ENCODE assay signal across 8 cellular contexts in genomic region chr5:134523543-134524136, GRCh38. TPM values are rescaled to one million over a fixed set of nuclear protein-coding genes. Genes with fewer than 3 reads are reported as not detected.
DNase-seq lines count a peak whose midpoint lies in the region; ATAC-seq and TF ChIP-seq lines count a peak whose summit lies in the region.

No MANE protein-coding gene starts in this region.

- no peaks in the 10 kb centered on the region for H3K9me3 Mint-ChIP-seq in naive thymus-derived CD8-positive, alpha-beta T cell

- no peak for ATAC-seq in naive thymus-derived CD8-positive, alpha-beta T cell
- ATAC-seq in HG03442 (IDR thresholded peaks at IDR 0.05; ENCODE audit: unreplicated experiment) (no peak), GM18520 (IDR thresholded peaks at IDR 0.05; ENCODE audit: unreplicated experiment) (no peak), GM18867 (IDR thresholded peaks at IDR 0.05; ENCODE audit: unreplicated experiment) (no peak)

- H3K4me1 Mint-ChIP-seq in naive thymus-derived CD8-positive, alpha-beta T cell: peaks cover 13 to 20% (median 17%) of the 10 kb centered on the region in 4 donors

- H3K4me1 ChIP-seq in BE2C: 0 out of 2 replicates have a peak, but pooled peaks cover 2% of the 10 kb centered on the region
- peaks cover 15% of the 10 kb centered on the region for H3K4me1 ChIP-seq in Loucy (ENCODE audit: insufficient read depth, low read length, poor library complexity, severe bottlenecking)

- H3K4me2 ChIP-seq in Loucy (ENCODE audit: low read depth, low read length, poor library complexity, severe bottlenecking): peak overlapping the region; percentile 86

- H3K27ac Mint-ChIP-seq in naive thymus-derived CD8-positive, alpha-beta T cell: peak overlapping the region; percentile 96 to 100 (median 100)

- no peaks in the 10 kb centered on the region for H3K9me2 ChIP-seq in Loucy (replicated peaks; ENCODE audit: low read depth, low read length)

- peaks cover 0 to 2% (median 0%) of the 10 kb centered on the region in 3 donors for H3K36me3 Mint-ChIP-seq in naive thymus-derived CD8-positive, alpha-beta T cell

- peak overlapping the region; percentile 96 for H3K9ac ChIP-seq in Loucy (ENCODE audit: low read depth, low read length, poor library complexity, severe bottlenecking)

- H3K27me3 ChIP-seq in BE2C (no peaks in the 10 kb centered on the region), Loucy (ENCODE audit: insufficient read depth, low read length, poor library complexity, severe bottlenecking) (no peaks in the 10 kb centered on the region)

- H2AFZ ChIP-seq in Loucy (ENCODE audit: low read length): peak overlapping the region; percentile 70; the same call in 1 of the 2 replicates

- POLR2A ChIA-PET in naive thymus-derived CD8-positive, alpha-beta T cell (lab: Charles Lee): interaction anchor here (0.6 to 7.7 kb wide), 15 partner anchors 8 to 1418 kb away, joined by 3 to 137 read pairs (median 11); partner anchors contain the start of genes C5orf24, CDKL3, CDKN2AIPNL and PPP2CA

- H3K79me2 ChIP-seq in Loucy (ENCODE audit: insufficient read depth, low read length): peaks cover 14% of the 10 kb centered on the region

- DNase-seq in BE2C (no peak), HUDEP-2 (lab: John Stamatoyannopoulos, UW; ENCODE audit: unreplicated experiment in 76 of 76) (no peak)
- no peak for DNase-seq in naive thymus-derived CD8-positive, alpha-beta T cell

- H3K27me3 Mint-ChIP-seq in naive thymus-derived CD8-positive, alpha-beta T cell: no peaks in the 10 kb centered on the region

- H3K36me3 ChIP-seq in BE2C: no peaks in the 10 kb centered on the region
- no peaks in the 10 kb centered on the region for H3K36me3 ChIP-seq in Loucy (ENCODE audit: insufficient read depth, low read length)

- peak overlapping the region; percentile 90 for H3K4me3 ChIP-seq in BE2C (ENCODE audit: low read depth, low read length)
- H3K4me3 ChIP-seq in Loucy (ENCODE audit: low read length, poor library complexity, severe bottlenecking): peak overlapping the region; percentile 83

- TF ChIP-seq CTCF in BE2C (IDR thresholded peaks at IDR 0.05; ENCODE audit: low read depth, low read length): no peak
- no peak for TF ChIP-seq CTCF in Loucy (conservative IDR thresholded peaks at IDR 0.05; ENCODE audit: low read length)

- no peaks in the 10 kb centered on the region for H3K9me3 ChIP-seq in BE2C
- H3K9me3 ChIP-seq in Loucy (ENCODE audit: insufficient read depth, low read depth, low read length): no peaks in the 10 kb centered on the region

- peak overlapping the region; percentile 81 to 100 (median 96) for H3K4me3 Mint-ChIP-seq in naive thymus-derived CD8-positive, alpha-beta T cell

- peak overlapping the region; percentile 97 for H3K27ac ChIP-seq in cingulate gyrus (ENCODE audit: low read depth, low read length)

- no peaks in the 10 kb centered on the region for H3F3A ChIP-seq in Loucy (ENCODE audit: low read depth)

- H4K20me1 ChIP-seq in Loucy (ENCODE audit: insufficient read depth, low read length, poor library complexity, severe bottlenecking): peaks cover 3% of the 10 kb centered on the region

RNA-seq across cellular contexts. Expression of gene JADE2, which starts 1.8 kb away (rescaled TPM):
- polyA plus RNA-seq in BE2C (2012; ENCODE audit: insufficient read depth, insufficient read length, low read depth): 14.7 TPM
- total RNA-seq in naive thymus-derived CD8-positive, alpha-beta T cell: 100 to 1,000 TPM; 262 TPM
- polyA plus RNA-seq in naive thymus-derived CD8-positive, alpha-beta T cell: 10 to 100 TPM; 24.3 to 38.9 (median 24.9) TPM
